In genomic region chr3:119542168-119542767, GRCh38 we compare ENCODE assay signal across 20 cellular contexts. TPM values are rescaled to one million over a fixed set of nuclear protein-coding genes. Genes with fewer than 3 reads are reported as not detected.
DNase-seq lines count a peak whose midpoint lies in the region; ATAC-seq and TF ChIP-seq lines count a peak whose summit lies in the region.
"Had no signal": no experiment of that assay in that cellular context is flagged by ENCODE, and none has a peak within 500 bp of the region (broad histone marks: within the 10 kb centered on the region; RNA-seq: fewer than 3 reads in every experiment).

No MANE protein-coding gene starts in this region.

- DNase-seq in memory B cell (ENCODE audit: low spot score in 2 of 2) = no peak
- DNase-seq in erythroblast (lab: John Stamatoyannopoulos, UW) = no peak
- DNase-seq in GM03348 (ENCODE audit: low spot score) = no peak
- DNase-seq in NCI-H345 (lab: John Stamatoyannopoulos, UW) = no peak
- DNase-seq: activated CD4-positive, alpha-beta T cell treated with anti-CD3 and anti-CD28 coated beads, Interleukin-2, amount 10 ng/mL, durations not matched to agents 24 days and 14 days; brain microvascular endothelial cell; DMS53; GDM1; mammary epithelial cell; NCI-H1417 treated with DMSO at 0.1 percent for 48 hours; NCI-H526; nucleus accumbens had no signal

- peak; percentile 52 for ATAC-seq in GM18907 (IDR thresholded peaks at IDR 0.05; ENCODE audit: unreplicated experiment)
- ATAC-seq in GM21825 (IDR thresholded peaks at IDR 0.05; ENCODE audit: unreplicated experiment) = peak; percentile 30
- no peak for ATAC-seq in memory B cell (ENCODE audit: low read depth)
- no peak for ATAC-seq in GM19397 (IDR thresholded peaks at IDR 0.05; ENCODE audit: unreplicated experiment)
- ATAC-seq: gastroesophageal sphincter had no signal

- H3K36me3 Mint-ChIP-seq in IgD-negative memory B cell (peaks cover 14% of the 10 kb centered on the region), memory B cell (peaks cover 15% of the 10 kb centered on the region)

- TF ChIP-seq POLR2A in erythroblast (IDR thresholded peaks at IDR 0.05; ENCODE audit: low read length) = no peak

- H3K4me1 Mint-ChIP-seq in IgD-negative memory B cell (peaks cover 58 to 68% (median 62%) of the 10 kb centered on the region in 3 donors), memory B cell (peaks cover 51% of the 10 kb centered on the region)

- H3K4me3 Mint-ChIP-seq in IgD-negative memory B cell (peak overlapping the region in 1 of 4 donors; percentile 70), memory B cell (no peak overlapping the region)
- H3K4me3 Mint-ChIP-seq: activated CD4-positive, alpha-beta T cell treated with anti-CD3 and anti-CD28 coated beads, Interleukin-2, amount 10 ng/mL, durations not matched to agents 24 days and 14 days; T-helper 1 cell treated with Interleukin-12 subunit alpha and Interleukin-12 subunit beta and Interleukin-4 antibody, amounts not matched to agents 30 μg/mL and 1 μg/mL, for 36 hours had no signal

- peak overlapping the region; percentile 33 to 78 (median 62) for H3K27ac Mint-ChIP-seq in IgD-negative memory B cell
- peak overlapping the region; percentile 72 for H3K27ac Mint-ChIP-seq in memory B cell
- H3K27ac Mint-ChIP-seq: activated CD4-positive, alpha-beta T cell treated with anti-CD3 and anti-CD28 coated beads, Interleukin-2, amount 10 ng/mL, durations not matched to agents 24 days and 14 days; T-helper 1 cell treated with Interleukin-12 subunit alpha and Interleukin-12 subunit beta and Interleukin-4 antibody, amounts not matched to agents 30 μg/mL and 1 μg/mL, for 36 hours had no signal

- no peaks in the 10 kb centered on the region for H3K27me3 Mint-ChIP-seq in IgD-negative memory B cell
- no peaks in the 10 kb centered on the region for H3K27me3 Mint-ChIP-seq in memory B cell
- H3K27me3 Mint-ChIP-seq: activated CD4-positive, alpha-beta T cell treated with anti-CD3 and anti-CD28 coated beads, Interleukin-2, amount 10 ng/mL, durations not matched to agents 24 days and 14 days had no signal

- H3K9me3 Mint-ChIP-seq in IgD-negative memory B cell = no peaks in the 10 kb centered on the region
- H3K9me3 Mint-ChIP-seq in memory B cell = no peaks in the 10 kb centered on the region
- H3K9me3 Mint-ChIP-seq: activated CD4-positive, alpha-beta T cell treated with anti-CD3 and anti-CD28 coated beads, Interleukin-2, amount 10 ng/mL, durations not matched to agents 24 days and 14 days; T-helper 1 cell treated with Interleukin-12 subunit alpha and Interleukin-12 subunit beta and Interleukin-4 antibody, amounts not matched to agents 30 μg/mL and 1 μg/mL, for 36 hours had no signal

RNA-seq across cellular contexts. Expression of gene CD80, which starts 17.1 kb away (rescaled TPM):
- polyA plus RNA-seq in IgD-negative memory B cell = 9.3 TPM
- polyA plus RNA-seq: keratinocyte, mammary epithelial cell, smooth muscle cell had no signal

RNA-seq across cellular contexts. Expression of gene ADPRH, which starts 37.0 kb away (rescaled TPM):
- 29.2 TPM for polyA plus RNA-seq in IgD-negative memory B cell

RNA-seq across cellular contexts. Expression of gene TIMMDC1, which starts 43.9 kb away (rescaled TPM):
- polyA plus RNA-seq in IgD-negative memory B cell = 89.0 TPM

RNA-seq across cellular contexts. Expression of gene PLA1A, which starts 55.4 kb away (rescaled TPM):
- polyA plus RNA-seq in IgD-negative memory B cell = not detected
- polyA plus RNA-seq: keratinocyte, mammary epithelial cell, smooth muscle cell had no signal

Comparison
In these comparisons a context has a peak if more than half of its experiments do, and no peak if none do; other contexts are left out.
1. ATAC-seq: peak in GM18907 (single experiment) and GM21825 (single experiment); none in memory B cell (single experiment) and GM19397 (single experiment).